In genomic region chr18:2967820-2968219, GRCh38 we compare ENCODE assay signal across 15 cellular contexts. TPM values are rescaled to one million over a fixed set of nuclear protein-coding genes. Genes with fewer than 3 reads are reported as not detected.
DNase-seq lines count a peak whose midpoint lies in the region; ATAC-seq and TF ChIP-seq lines count a peak whose summit lies in the region.
"Had no signal": no experiment of that assay in that cellular context is flagged by ENCODE, and none has a peak within 500 bp of the region (broad histone marks: within the 10 kb centered on the region; RNA-seq: fewer than 3 reads in every experiment).

No MANE protein-coding gene starts in this region.

- H3K9ac ChIP-seq in mesenchymal stem cell (ENCODE audit: low read length), result no peak overlapping the region

- peak overlapping the region in 1 of 2 experiments; percentile 80 for H2BK12ac ChIP-seq in mesenchymal stem cell (ENCODE audit: low read length in 2 of 2)

- no peak overlapping the region for H3K4me2 ChIP-seq in mesenchymal stem cell (ENCODE audit: low read length, poor library complexity, severe bottlenecking)

- H3K4me3 ChIP-seq in heart right ventricle (peak overlapping the region in 1 of 10 donors; percentile 12), right cardiac atrium (ENCODE audit: low read length) (no peak overlapping the region), mesenchymal stem cell (ENCODE audit: insufficient read depth in 1 of 2, low read depth in 1 of 2, low read length in 2 of 2) (no peak overlapping the region), upper lobe of right lung (no peak overlapping the region)
- H3K4me3 ChIP-seq: adrenal gland, dorsolateral prefrontal cortex, sigmoid colon had no signal

- peaks cover 39 to 47% of the 10 kb centered on the region in 2 donors for H3K36me3 Mint-ChIP-seq in activated naive CD4-positive, alpha-beta T cell treated with anti-CD3 and anti-CD28 coated beads, Interleukin-2, amount 50 U/mL, for 72 hours

- 61 to 77% methylated on average over 8 of the region's 8 CpGs for WGBS in heart right ventricle, 2 donors
- 71% methylated on average over 8 of the region's 8 CpGs for WGBS in right cardiac atrium
- WGBS in mesenchymal stem cell, result 74% methylated on average over 8 of the region's 8 CpGs

- H3K79me1 ChIP-seq in mesenchymal stem cell (replicated peaks; ENCODE audit: low read length, poor library complexity, severe bottlenecking), result peaks cover 27% of the 10 kb centered on the region

- H3K36me3 ChIP-seq in heart right ventricle (no peaks in the 10 kb centered on the region), mesenchymal stem cell (ENCODE audit: control insufficient read depth in 1 of 2, insufficient read depth in 2 of 2, low read depth in 1 of 2, low read length in 2 of 2) (peaks cover 0 to 3% of the 10 kb centered on the region in 2 experiments), upper lobe of right lung (no peaks in the 10 kb centered on the region)
- H3K36me3 ChIP-seq: adrenal gland, sigmoid colon had no signal

- ATAC-seq in heart right ventricle (peak in 1 of 8 donors; percentile 3), right cardiac atrium (no peak), upper lobe of right lung (no peak), HG03460 (IDR thresholded peaks at IDR 0.05; ENCODE audit: unreplicated experiment) (no peak), HG02852 (IDR thresholded peaks at IDR 0.05; ENCODE audit: unreplicated experiment) (no peak)
- no peak for ATAC-seq in activated naive CD4-positive, alpha-beta T cell treated with anti-CD3 and anti-CD28 coated beads, Interleukin-2, amount 50 U/mL, for 72 hours

- H2BK5ac ChIP-seq in mesenchymal stem cell (ENCODE audit: low read depth, low read length, poor library complexity, severe bottlenecking), result no peak overlapping the region

- peak overlapping the region in 6 of 10 donors; percentile 25 to 88 (median 54) for H3K27ac ChIP-seq in heart right ventricle
- H3K27ac ChIP-seq in right cardiac atrium (ENCODE audit: low read length), result no peak overlapping the region
- H3K27ac ChIP-seq in mesenchymal stem cell (ENCODE audit: low read length, poor library complexity, severe bottlenecking), result no peak overlapping the region
- H3K27ac ChIP-seq in upper lobe of right lung, result peak overlapping the region; percentile 32

- no peak overlapping the region for H2AFZ ChIP-seq in mesenchymal stem cell (ENCODE audit: low read depth, low read length)

- no peaks in the 10 kb centered on the region for H3K9me3 ChIP-seq in heart right ventricle
- H3K9me3 ChIP-seq in right cardiac atrium (ENCODE audit: control insufficient read depth, low read length), result no peaks in the 10 kb centered on the region
- no peaks in the 10 kb centered on the region for H3K9me3 ChIP-seq in mesenchymal stem cell (ENCODE audit: control insufficient read depth, low read length)
- H3K9me3 ChIP-seq in upper lobe of right lung, result no peaks in the 10 kb centered on the region
- H3K9me3 ChIP-seq: adrenal gland, sigmoid colon had no signal

- no peaks in the 10 kb centered on the region for H3K27me3 ChIP-seq in heart right ventricle
- no peaks in the 10 kb centered on the region for H3K27me3 ChIP-seq in right cardiac atrium (ENCODE audit: control insufficient read depth, insufficient read depth)
- H3K27me3 ChIP-seq in mesenchymal stem cell (ENCODE audit: control insufficient read depth in 1 of 2, insufficient read depth in 1 of 2, low read length in 2 of 2), result no peaks in the 10 kb centered on the region
- no peaks in the 10 kb centered on the region for H3K27me3 ChIP-seq in upper lobe of right lung
- H3K27me3 ChIP-seq: adrenal gland, dorsolateral prefrontal cortex, sigmoid colon had no signal

- H2AK5ac ChIP-seq in mesenchymal stem cell (ENCODE audit: low read length, severe bottlenecking), result peak overlapping the region; percentile 20

- no peak overlapping the region for H2BK120ac ChIP-seq in mesenchymal stem cell (ENCODE audit: low read depth, low read length)

- peak overlapping the region in 1 of 2 experiments; percentile 31 for H3K18ac ChIP-seq in mesenchymal stem cell (ENCODE audit: low read depth in 1 of 2, low read length in 2 of 2)

- intact Hi-C loops in heart right ventricle (cut with DNase I) (no loop called here), right cardiac atrium (cut with DNase I) (no loop called here), upper lobe of right lung (cut with DNase I) (no loop called here)

- H3K9me3 Mint-ChIP-seq in activated naive CD4-positive, alpha-beta T cell treated with anti-CD3 and anti-CD28 coated beads, Interleukin-2, amount 50 U/mL, for 72 hours, result no peaks in the 10 kb centered on the region

- H3K4me1 ChIP-seq in heart right ventricle (peaks cover 0 to 81% (median 49%) of the 10 kb centered on the region in 9 donors), right cardiac atrium (ENCODE audit: control insufficient read depth, insufficient read depth, low read length) (peaks cover 12% of the 10 kb centered on the region), mesenchymal stem cell (ENCODE audit: control insufficient read depth, insufficient read depth, low read depth, low read length) (peaks cover 18% of the 10 kb centered on the region), upper lobe of right lung (peaks cover 53% of the 10 kb centered on the region)

- H3K14ac ChIP-seq in mesenchymal stem cell (ENCODE audit: low read length in 2 of 2), result no peak overlapping the region

- no peak overlapping the region for H3K23ac ChIP-seq in mesenchymal stem cell (ENCODE audit: low read length in 2 of 2)

- no peak overlapping the region for H4K8ac ChIP-seq in mesenchymal stem cell (ENCODE audit: low read length)

- no peak overlapping the region for H4K91ac ChIP-seq in mesenchymal stem cell (ENCODE audit: low read length)

- DNase-seq in heart right ventricle (no peak), right cardiac atrium (no peak), mesenchymal stem cell (no peak), upper lobe of right lung (no peak), NCI-H69 (lab: John Stamatoyannopoulos, UW) (no peak)
- DNase-seq in activated naive CD4-positive, alpha-beta T cell treated with anti-CD3 and anti-CD28 coated beads, Interleukin-2, amount 50 U/mL, for 72 hours (ENCODE audit: low spot score in 2 of 2), result no peak
- DNase-seq: activated CD4-positive, CD25-positive, alpha-beta regulatory T cell; mammary epithelial cell; NCI-H1417 treated with DMSO at 0.1 percent for 48 hours; NCI-H526 treated with DMSO at 0.1 percent for 48 hours; sigmoid colon had no signal

- no peak for TF ChIP-seq CTCF in heart right ventricle (IDR thresholded peaks at IDR 0.05)
- TF ChIP-seq CTCF in upper lobe of right lung (IDR thresholded peaks at IDR 0.05), result no peak

- no peak overlapping the region for H2BK15ac ChIP-seq in mesenchymal stem cell (ENCODE audit: low read depth, poor library complexity, severe bottlenecking)

- H3K4ac ChIP-seq in mesenchymal stem cell (ENCODE audit: low read depth in 1 of 2, low read length in 2 of 2), result no peak overlapping the region

- peak overlapping the region; percentile 97 to 98 for H3K27ac Mint-ChIP-seq in activated naive CD4-positive, alpha-beta T cell treated with anti-CD3 and anti-CD28 coated beads, Interleukin-2, amount 50 U/mL, for 72 hours

RNA-seq across cellular contexts. Expression of gene LPIN2, which starts 45.1 kb away (rescaled TPM):
- total RNA-seq in heart right ventricle (10 to 100 TPM in 4 of 10 donors, 1 to 10 TPM in 6; 6.8 to 15.9 (median 8.2) TPM), right cardiac atrium (10 to 100 TPM; 12.6 to 18.1 (median 14.2) TPM), upper lobe of right lung (50.7 TPM)
- polyA plus RNA-seq in heart right ventricle (1 to 10 TPM; 1.9 to 5.0 TPM), right cardiac atrium (5.0 TPM)
- total RNA-seq in activated naive CD4-positive, alpha-beta T cell treated with anti-CD3 and anti-CD28 coated beads, Interleukin-2, amount 50 U/mL, for 72 hours, result 100 to 1,000 TPM in 1 of 2 donors, 10 to 100 TPM in 1; 66.0 to 113 TPM
- polyA plus RNA-seq in mesenchymal stem cell (2013, experiment 1 of 2), result 28.4 TPM
- polyA plus RNA-seq in mesenchymal stem cell (2013, experiment 2 of 2), result 28.0 TPM

Comparison
In these comparisons a context has a peak if more than half of its experiments do, and no peak if none do; other contexts are left out.
1. H3K27ac ChIP-seq: peak in heart right ventricle (6 of 10) and upper lobe of right lung (single experiment); none in right cardiac atrium (single experiment) and mesenchymal stem cell (single experiment).